In genomic region chr4:8688041-8688907, GRCh38 we compare ENCODE assay signal across 9 cellular contexts.
DNase-seq lines count a peak whose midpoint lies in the region; ATAC-seq and TF ChIP-seq lines count a peak whose summit lies in the region.
"Had no signal": no experiment of that assay in that cellular context is flagged by ENCODE, and none has a peak within 500 bp of the region (broad histone marks: within the 10 kb centered on the region; RNA-seq: fewer than 3 reads in every experiment).

No MANE protein-coding gene starts in this region.

- no peaks in the 10 kb centered on the region for H3K9me3 ChIP-seq in MG63

- peak; percentile 56 for TF ChIP-seq CTCF in fibroblast of mammary gland (conservative IDR thresholded peaks at IDR 0.05; ENCODE audit: control insufficient read depth, insufficient read depth, low read depth, low read length)

- H3K27me3 ChIP-seq in MG63 = no peaks in the 10 kb centered on the region

- H3K36me3 ChIP-seq in MG63 = no peaks in the 10 kb centered on the region

- ATAC-seq in GM21576 (IDR thresholded peaks at IDR 0.05; ENCODE audit: unreplicated experiment) = no peak

- intact Hi-C loops in posterior vena cava (cut with DNase I) = no loop called here

- H3K4me3 ChIP-seq in MG63 = no peak overlapping the region
- no peak overlapping the region for H3K4me3 ChIP-seq in fibroblast of mammary gland (ENCODE audit: control insufficient read depth, low read depth, low read length)

- DNase-seq in SKM-1 treated with dmso at 0.1 percent for 144 hours (lab: John Stamatoyannopoulos, UW; ENCODE audit: unreplicated experiment) (peak; percentile 50), SKM-1 (lab: John Stamatoyannopoulos, UW; ENCODE audit: unreplicated experiment) (no peak), MG63 (peak; percentile 23), fibroblast of mammary gland (ENCODE audit: low read depth) (peak; percentile 8), posterior vena cava (ENCODE audit: low spot score) (peak; percentile 70), NCI-H446 treated with DMSO at 0.1 percent for 48 hours (lab: John Stamatoyannopoulos, UW) (no peak), HPDE6-E6E7 (ENCODE audit: extremely low spot score) (no peak)
- DNase-seq: CD4-positive, CD25-positive, alpha-beta regulatory T cell had no signal

Comparison
In these comparisons a context has a peak if more than half of its experiments do, and no peak if none do; other contexts are left out.
1. DNase-seq: peak in SKM-1 treated with dmso at 0.1 percent for 144 hours (single experiment), MG63 (single experiment), fibroblast of mammary gland (single experiment) and posterior vena cava (single experiment); none in SKM-1 (single experiment), NCI-H446 treated with DMSO at 0.1 percent for 48 hours (single experiment) and HPDE6-E6E7 (single experiment).